ENCODE assay signal across 12 cellular contexts in genomic region chr2:98556634-98557033, GRCh38. TPM values are rescaled to one million over a fixed set of nuclear protein-coding genes. Genes with fewer than 3 reads are reported as not detected.
DNase-seq lines count a peak whose midpoint lies in the region; ATAC-seq and TF ChIP-seq lines count a peak whose summit lies in the region.
"Had no signal": no experiment of that assay in that cellular context is flagged by ENCODE, and none has a peak within 500 bp of the region (broad histone marks: within the 10 kb centered on the region; RNA-seq: fewer than 3 reads in every experiment).

No MANE protein-coding gene starts in this region.

- no peak overlapping the region for H2AFZ ChIP-seq in GM23248

- ATAC-seq in GM19351 (IDR thresholded peaks at IDR 0.05; ENCODE audit: unreplicated experiment) (peak; percentile 93), HG03342 (IDR thresholded peaks at IDR 0.05; ENCODE audit: unreplicated experiment) (peak; percentile 82), activated B cell treated with CpG ODN at 0.5 μM for 24 hours (ENCODE audit: low read depth) (peak; percentile 99)

- no peaks in the 10 kb centered on the region for H3K9me3 ChIP-seq in GM23248 (ENCODE audit: low read depth)
- H3K9me3 ChIP-seq: tibial artery had no signal

- H3F3A ChIP-seq in GM23248 (ENCODE audit: insufficient read depth): peaks cover 23% of the 10 kb centered on the region

- peaks cover 10% of the 10 kb centered on the region for H3K4me1 ChIP-seq in GM23248 (ENCODE audit: insufficient read depth)

- H3K4me2 ChIP-seq in GM23248 (ENCODE audit: unreplicated experiment): no peak overlapping the region

- CTCF ChIA-PET in activated B cell treated with CpG ODN at 0.5 μM for 24 hours (lab: Charles Lee): interaction anchor here (0.8 to 1.9 kb wide), 3 partner anchors 19 to 966 kb away, joined by 3 to 4 read pairs (median 3); no protein-coding TSS in a partner anchor

- POLR2A ChIA-PET in activated B cell treated with CpG ODN at 0.5 μM for 24 hours (lab: Charles Lee): no interaction called here

- no peaks in the 10 kb centered on the region for H3K79me2 ChIP-seq in GM23248 (ENCODE audit: insufficient read depth)

- DNase-seq in GM12865 (ENCODE audit: low read depth) (peak; percentile 52), activated B cell treated with CpG ODN at 0.5 μM for 24 hours (no peak), GM23248 (no peak), kidney glomerular epithelial cell (lab: John Stamatoyannopoulos, UW) (no peak), AG08395 (ENCODE audit: low spot score) (no peak)
- no peak for DNase-seq in stimulated activated CD4-positive, alpha-beta T cell treated with anti-CD3 and anti-CD28 coated beads, Interleukin-4, amount 100 ng/mL, for 4 hours
- DNase-seq: EL, NCI-H2029 had no signal

- H3K4me3 ChIP-seq in GM12865 (ENCODE audit: low read depth, low read length): no peak overlapping the region
- H3K4me3 ChIP-seq in GM23248: no peak overlapping the region
- H3K4me3 ChIP-seq: tibial artery had no signal

- H3K27ac ChIP-seq in GM23248: no peak overlapping the region
- H3K27ac ChIP-seq: tibial artery had no signal

- H3K4me3 Mint-ChIP-seq in activated B cell treated with CpG ODN at 0.5 μM for 24 hours: no peak overlapping the region
- H3K4me3 Mint-ChIP-seq: brain had no signal

- H3K27me3 Mint-ChIP-seq in activated B cell treated with CpG ODN at 0.5 μM for 24 hours: no peaks in the 10 kb centered on the region

- TF ChIP-seq CTCF in GM12865 (IDR thresholded peaks at IDR 0.05; ENCODE audit: insufficient read depth, low read depth, low read length, missing control alignments) (no peak), activated B cell treated with CpG ODN at 0.5 μM for 24 hours (IDR thresholded peaks at IDR 0.05) (no peak)

- in situ Hi-C loops in GM23248 (cut with MboI): no loop called here

- H3K4me1 Mint-ChIP-seq in activated B cell treated with CpG ODN at 0.5 μM for 24 hours: peaks cover 39% of the 10 kb centered on the region
- H3K4me1 Mint-ChIP-seq: brain had no signal

- H3K27ac Mint-ChIP-seq in activated B cell treated with CpG ODN at 0.5 μM for 24 hours: peak overlapping the region; percentile 71
- H3K27ac Mint-ChIP-seq: brain had no signal

- no peaks in the 10 kb centered on the region for H3K36me3 ChIP-seq in GM23248 (ENCODE audit: low read depth)

- H3K9me2 ChIP-seq in GM23248 (ENCODE audit: insufficient read depth): no peaks in the 10 kb centered on the region

- no peaks in the 10 kb centered on the region for H4K20me1 ChIP-seq in GM23248 (ENCODE audit: insufficient read depth)

- H3K9me3 Mint-ChIP-seq in activated B cell treated with CpG ODN at 0.5 μM for 24 hours: no peaks in the 10 kb centered on the region
- H3K9me3 Mint-ChIP-seq: brain had no signal

- H3K9ac ChIP-seq in GM23248: no peak overlapping the region

- no peaks in the 10 kb centered on the region for H3K27me3 ChIP-seq in GM23248 (replicated peaks; ENCODE audit: insufficient read depth)
- H3K27me3 ChIP-seq: tibial artery had no signal

- peaks cover 38% of the 10 kb centered on the region for H3K36me3 Mint-ChIP-seq in activated B cell treated with CpG ODN at 0.5 μM for 24 hours (ENCODE audit: low read depth)

- intact Hi-C loops in activated B cell treated with CpG ODN at 0.5 μM for 24 hours (cut with micrococcal nuclease): loop anchor here (2.0 to 5.0 kb wide), 3 partner anchors 52 to 144 kb away; partner anchors contain the start of genes COA5 and UNC50

- 95 to 99% methylated on average over 4 of the region's 4 CpGs for WGBS in GM23248 (ENCODE audit: low coverage in 1 of 2, low lambda C conversion rate in 2 of 2, missing lambda C conversion rate in 2 of 2), 2 experiments

RNA-seq across cellular contexts. Expression of gene COA5, which starts 51.7 kb away (rescaled TPM):
- total RNA-seq in activated B cell treated with CpG ODN at 0.5 μM for 24 hours: 31.5 and 37.6 TPM in 2 replicates
- total RNA-seq in GM23248 (2014; rRNA removed; shearing (Covaris generic)): 23.8 and 32.7 TPM in 2 replicates
- 38.2 and 42.0 TPM in 2 replicates for polyA plus RNA-seq in GM23248 (2016; fragmentation: Nextera tagmentation; extraction: Ambion mirVana)

RNA-seq across cellular contexts. Expression of gene UNC50, which starts 51.8 kb away (rescaled TPM):
- total RNA-seq in activated B cell treated with CpG ODN at 0.5 μM for 24 hours: 35.3 and 36.3 TPM in 2 replicates
- total RNA-seq in GM23248 (2014; rRNA removed; shearing (Covaris generic)): 46.0 and 71.8 TPM in 2 replicates
- 80.5 and 88.6 TPM in 2 replicates for polyA plus RNA-seq in GM23248 (2016; fragmentation: Nextera tagmentation; extraction: Ambion mirVana)
